12 cellular contexts compared by ENCODE assay signal in genomic region chr1:18962121-18962721, GRCh38. TPM values are rescaled to one million over a fixed set of nuclear protein-coding genes. Genes with fewer than 3 reads are reported as not detected.
A peak's percentile ranks its signal among the peaks of the same experiment; 100 is the strongest.
DNase-seq lines count a peak whose midpoint lies in the region; ATAC-seq and TF ChIP-seq lines count a peak whose summit lies in the region.
"Had no signal": no experiment of that assay in that cellular context is flagged by ENCODE, and none has a peak within 500 bp of the region (broad histone marks: within the 10 kb centered on the region; RNA-seq: fewer than 3 reads in every experiment).

No MANE protein-coding gene starts in this region.

- DNase-seq in right cardiac atrium (peak in 2 of 3 donors; percentile 28 to 70), heart right ventricle (no peak), fibroblast of mammary gland (ENCODE audit: low read depth) (peak; percentile 15), osteoblast (ENCODE audit: insufficient read length, low spot score, missing footprints) (peak; percentile 75), GDM1 (lab: John Stamatoyannopoulos, UW) (no peak)
- DNase-seq in activated naive CD4-positive, alpha-beta T cell (lab: John Stamatoyannopoulos, UW), result no peak
- DNase-seq: NCI-H2227 treated with DMSO at 0.1 percent for 48 hours, nucleus accumbens had no signal

- H3K4me1 ChIP-seq in right cardiac atrium (ENCODE audit: control insufficient read depth, insufficient read depth, low read length) (no peaks in the 10 kb centered on the region), heart right ventricle (peaks cover 0 to 10% (median under 1%) of the 10 kb centered on the region in 9 donors), osteoblast (ENCODE audit: insufficient read depth, low read length) (peaks cover 15% of the 10 kb centered on the region)

- H3K4me2 ChIP-seq in osteoblast (ENCODE audit: insufficient read depth, low read length), result no peak overlapping the region

- no peaks in the 10 kb centered on the region for H4K20me1 ChIP-seq in osteoblast (ENCODE audit: insufficient read depth, low read length)

- H3K27me3 ChIP-seq in right cardiac atrium (ENCODE audit: control insufficient read depth, insufficient read depth) (no peaks in the 10 kb centered on the region), heart right ventricle (peaks cover 0 to 7% (median 0%) of the 10 kb centered on the region in 7 donors), osteoblast (ENCODE audit: insufficient read depth, low read length) (peaks cover 17% of the 10 kb centered on the region)

- no peaks in the 10 kb centered on the region for H3K79me2 ChIP-seq in osteoblast (ENCODE audit: insufficient read depth, low read length)

- H3K9me3 ChIP-seq in right cardiac atrium (ENCODE audit: control insufficient read depth, low read length) (no peaks in the 10 kb centered on the region), heart right ventricle (no peaks in the 10 kb centered on the region), osteoblast (ENCODE audit: low read depth, low read length) (no peaks in the 10 kb centered on the region)
- H3K9me3 ChIP-seq: thoracic aorta had no signal

- H3K4me3 ChIP-seq in right cardiac atrium (ENCODE audit: low read length) (no peak overlapping the region), heart right ventricle (no peak overlapping the region), fibroblast of mammary gland (ENCODE audit: control insufficient read depth, low read depth, low read length) (no peak overlapping the region), osteoblast (ENCODE audit: insufficient read depth, low read length) (no peak overlapping the region)
- H3K4me3 ChIP-seq: thoracic aorta had no signal

- TF ChIP-seq CTCF in heart right ventricle (IDR thresholded peaks at IDR 0.05) (no peak), fibroblast of mammary gland (conservative IDR thresholded peaks at IDR 0.05; ENCODE audit: control insufficient read depth, insufficient read depth, low read depth, low read length) (no peak), osteoblast (IDR thresholded peaks at IDR 0.05; ENCODE audit: extremely low read depth, low read depth, low read length) (no peak)

- ATAC-seq in right cardiac atrium (peak; percentile 20 to 58), heart right ventricle (no peak), GM21723 (IDR thresholded peaks at IDR 0.05; ENCODE audit: unreplicated experiment) (no peak), HG02852 (IDR thresholded peaks at IDR 0.05; ENCODE audit: unreplicated experiment) (no peak)
- ATAC-seq: activated CD4-positive, CD25-positive, alpha-beta regulatory T cell treated with anti-CD3 and anti-CD28 coated beads, Interleukin-2, amount 50 U/mL, for 24 hours had no signal

- intact Hi-C loops in right cardiac atrium (cut with DNase I) (no loop called here), heart right ventricle (cut with DNase I) (loop anchor here in 1 of 10 donors (10.0 kb wide), 1 partner anchor 113 kb away; no protein-coding TSS in a partner anchor)

- 65% methylated on average over 9 of the region's 9 CpGs for WGBS in right cardiac atrium
- 78% methylated on average over 9 of the region's 9 CpGs for WGBS in heart right ventricle, 2 donors

- H3K36me3 ChIP-seq in heart right ventricle (no peaks in the 10 kb centered on the region), osteoblast (ENCODE audit: insufficient read depth, low read length) (no peaks in the 10 kb centered on the region)
- H3K36me3 ChIP-seq: thoracic aorta had no signal

- H3K27ac ChIP-seq in right cardiac atrium (ENCODE audit: low read length) (no peak overlapping the region), heart right ventricle (peak overlapping the region in 1 of 10 donors; percentile 9), osteoblast (ENCODE audit: low read depth, low read length) (no peak overlapping the region)
- H3K27ac ChIP-seq: thoracic aorta had no signal

- no peak overlapping the region for H2AFZ ChIP-seq in osteoblast (ENCODE audit: low read length)

RNA-seq across cellular contexts. Expression of gene IFFO2, which starts 5.7 kb away (rescaled TPM):
- total RNA-seq in right cardiac atrium (10 to 100 TPM in 1 of 4 donors, 1 to 10 TPM in 3; 6.7 to 12.7 (median 8.1) TPM), heart right ventricle (1 to 10 TPM; 3.2 to 8.2 (median 4.7) TPM), osteoblast (6.8 and 10.9 TPM in 2 replicates)
- polyA plus RNA-seq in right cardiac atrium (5.0 TPM), heart right ventricle (1 to 10 TPM; 2.2 to 2.3 TPM)

RNA-seq across cellular contexts. Expression of gene ALDH4A1, which starts 59.9 kb away (rescaled TPM):
- total RNA-seq in right cardiac atrium (10 to 100 TPM; 22.2 to 35.5 (median 27.1) TPM), heart right ventricle (10 to 100 TPM; 18.5 to 60.8 (median 44.7) TPM), osteoblast (28.6 and 31.8 TPM in 2 replicates)
- polyA plus RNA-seq in right cardiac atrium (23.6 TPM), heart right ventricle (10 to 100 TPM; 12.7 to 24.0 TPM)

Comparison
In these comparisons a context has a peak if more than half of its experiments do, and no peak if none do; other contexts are left out.
1. ATAC-seq: peak in right cardiac atrium (2 of 2); none in heart right ventricle (0 of 8), GM21723 (single experiment) and HG02852 (single experiment).
2. DNase-seq: peak in right cardiac atrium (2 of 3), fibroblast of mammary gland (single experiment) and osteoblast (single experiment); none in heart right ventricle (0 of 2), activated naive CD4-positive, alpha-beta T cell (0 of 4) and GDM1 (single experiment).